Comparison of ENCODE assay signal across 1 cellular context in genomic region chr6:169529931-169530761, GRCh38.
TF ChIP-seq lines count a peak whose summit lies in the region.

No MANE protein-coding gene starts in this region.

TF ChIP-seq in IMR-90, 13 proteins besides CTCF, POLR2A, EP300 and RAD21 (continued from another document):
- no peak for TF ChIP-seq ELK1 (IDR thresholded peaks at IDR 0.05; ENCODE audit: borderline replicate concordance, low read depth, low read length)
- TF ChIP-seq CHD1 (IDR thresholded peaks at IDR 0.05; ENCODE audit: low read depth, low read length): no peak
- no peak for TF ChIP-seq MAFK (IDR thresholded peaks at IDR 0.05; ENCODE audit: low read depth, low read length)
